ENCODE assay signal across 11 cellular contexts in genomic region chr2:144521702-144522101, GRCh38. TPM values are rescaled to one million over a fixed set of nuclear protein-coding genes. Genes with fewer than 3 reads are reported as not detected.
DNase-seq lines count a peak whose midpoint lies in the region; ATAC-seq and TF ChIP-seq lines count a peak whose summit lies in the region.
"Had no signal": no experiment of that assay in that cellular context is flagged by ENCODE, and none has a peak within 500 bp of the region (broad histone marks: within the 10 kb centered on the region; RNA-seq: fewer than 3 reads in every experiment).

No MANE protein-coding gene starts in this region.

- no peak overlapping the region for H2AFZ ChIP-seq in neural progenitor cell (replicated peaks)

- TF ChIP-seq POLR2A in uterus (IDR thresholded peaks at IDR 0.05), result no peak

- DNase-seq in right cardiac atrium (peak in 1 of 3 donors; percentile 54), Right ventricle myocardium superior (no peak), choroid plexus epithelial cell (ENCODE audit: low read depth) (no peak), neural progenitor cell (ENCODE audit: low spot score) (no peak), uterus (no peak)
- DNase-seq in activated T-cell treated with anti-CD3 and anti-CD28 coated beads, Interleukin-2, amount 50 U/mL, for 4 hours, result no peak
- DNase-seq: activated CD4-positive, alpha-beta memory T cell treated with anti-CD3 and anti-CD28 coated beads, Interleukin-2, amount 10 ng/mL, durations not matched to agents 7 days and 5 days; activated naive CD4-positive, alpha-beta T cell treated with anti-CD3 and anti-CD28 coated beads, Interleukin-2, amount 10 ng/mL, durations not matched to agents 7 days and 5 days; GDM1 had no signal

- no peaks in the 10 kb centered on the region for H4K20me1 ChIP-seq in neural progenitor cell (ENCODE audit: low read depth)

- H3K4me1 ChIP-seq in right cardiac atrium (ENCODE audit: control insufficient read depth, insufficient read depth, low read length), result no peaks in the 10 kb centered on the region
- peaks cover 33% of the 10 kb centered on the region for H3K4me1 ChIP-seq in neural progenitor cell
- H3K4me1 ChIP-seq in uterus, result no peaks in the 10 kb centered on the region

- H3K4me1 Mint-ChIP-seq in neural progenitor cell, result peaks cover 46% of the 10 kb centered on the region
- peaks cover 24% of the 10 kb centered on the region for H3K4me1 Mint-ChIP-seq in activated T-cell treated with anti-CD3 and anti-CD28 coated beads, Interleukin-2, amount 50 U/mL, for 4 hours (ENCODE audit: low read depth)

- H3K9me3 ChIP-seq in right cardiac atrium (ENCODE audit: control insufficient read depth, low read length) (no peaks in the 10 kb centered on the region), neural progenitor cell (ENCODE audit: low read depth) (no peaks in the 10 kb centered on the region), uterus (no peaks in the 10 kb centered on the region)

- H3K9me3 Mint-ChIP-seq in neural progenitor cell, result peaks cover 2% of the 10 kb centered on the region
- H3K9me3 Mint-ChIP-seq in activated T-cell treated with anti-CD3 and anti-CD28 coated beads, Interleukin-2, amount 50 U/mL, for 4 hours, result no peaks in the 10 kb centered on the region
- H3K9me3 Mint-ChIP-seq: activated CD4-positive, alpha-beta memory T cell treated with anti-CD3 and anti-CD28 coated beads, Interleukin-2, amount 10 ng/mL, durations not matched to agents 7 days and 5 days; activated naive CD4-positive, alpha-beta T cell treated with anti-CD3 and anti-CD28 coated beads, Interleukin-2, amount 10 ng/mL, durations not matched to agents 7 days and 5 days had no signal

- H3K4me3 ChIP-seq in right cardiac atrium (ENCODE audit: low read length) (peak overlapping the region; percentile 98), choroid plexus epithelial cell (ENCODE audit: low read depth, low read length) (peak overlapping the region; percentile 37), neural progenitor cell (no peak overlapping the region), uterus (peak overlapping the region in 1 of 2 donors; percentile 74)

- no peaks in the 10 kb centered on the region for H3K27me3 ChIP-seq in right cardiac atrium (ENCODE audit: control insufficient read depth, insufficient read depth)
- no peaks in the 10 kb centered on the region for H3K27me3 ChIP-seq in neural progenitor cell
- H3K27me3 ChIP-seq in uterus, result peaks cover 0 to 29% of the 10 kb centered on the region in 2 donors

- 13% methylated on average over 4 of the region's 4 CpGs for WGBS in right cardiac atrium

- intact Hi-C loops in right cardiac atrium (cut with DNase I), result loop anchor here in 3 of 4 donors (5.0 to 10.0 kb wide), 2 partner anchors 189 to 1233 kb away; a partner anchor contains a TSS
- intact Hi-C loops in Right ventricle myocardium superior (cut with DNase I), result no loop called here
- intact Hi-C loops in uterus (cut with DNase I; ENCODE audit: low total_unique reads), result no loop called here

- H3K9ac ChIP-seq in neural progenitor cell, result no peak overlapping the region

- ATAC-seq in right cardiac atrium (no peak), Right ventricle myocardium superior (ENCODE audit: poor library complexity) (no peak), GM18870 (IDR thresholded peaks at IDR 0.05; ENCODE audit: unreplicated experiment) (no peak), HG02870 (IDR thresholded peaks at IDR 0.05; ENCODE audit: unreplicated experiment) (no peak)
- ATAC-seq in activated T-cell treated with anti-CD3 and anti-CD28 coated beads, Interleukin-2, amount 50 U/mL, for 4 hours, result no peak

- H3K4me2 ChIP-seq in neural progenitor cell, result peak overlapping the region; percentile 96

- H3K4me3 Mint-ChIP-seq in neural progenitor cell, result peak overlapping the region; percentile 70
- H3K4me3 Mint-ChIP-seq in activated T-cell treated with anti-CD3 and anti-CD28 coated beads, Interleukin-2, amount 50 U/mL, for 4 hours, result no peak overlapping the region
- H3K4me3 Mint-ChIP-seq: activated naive CD4-positive, alpha-beta T cell treated with anti-CD3 and anti-CD28 coated beads, Interleukin-2, amount 10 ng/mL, durations not matched to agents 7 days and 5 days had no signal

- peaks cover 2% of the 10 kb centered on the region for H3K36me3 Mint-ChIP-seq in neural progenitor cell
- peaks cover 2% of the 10 kb centered on the region for H3K36me3 Mint-ChIP-seq in activated T-cell treated with anti-CD3 and anti-CD28 coated beads, Interleukin-2, amount 50 U/mL, for 4 hours (ENCODE audit: insufficient read depth)

- H3K27ac ChIP-seq in right cardiac atrium (ENCODE audit: low read length) (no peak overlapping the region), neural progenitor cell (no peak overlapping the region), uterus (peak overlapping the region; percentile 95 to 97)

- H3F3A ChIP-seq in neural progenitor cell (ENCODE audit: low read depth), result peaks cover 63% of the 10 kb centered on the region

- no peaks in the 10 kb centered on the region for H3K27me3 Mint-ChIP-seq in neural progenitor cell (ENCODE audit: insufficient read depth, low read depth)
- peaks cover 45% of the 10 kb centered on the region for H3K27me3 Mint-ChIP-seq in activated T-cell treated with anti-CD3 and anti-CD28 coated beads, Interleukin-2, amount 50 U/mL, for 4 hours (ENCODE audit: low read depth)

- no peak overlapping the region for H3K27ac Mint-ChIP-seq in neural progenitor cell
- H3K27ac Mint-ChIP-seq: activated CD4-positive, alpha-beta memory T cell treated with anti-CD3 and anti-CD28 coated beads, Interleukin-2, amount 10 ng/mL, durations not matched to agents 7 days and 5 days; activated naive CD4-positive, alpha-beta T cell treated with anti-CD3 and anti-CD28 coated beads, Interleukin-2, amount 10 ng/mL, durations not matched to agents 7 days and 5 days had no signal

- H3K36me3 ChIP-seq in neural progenitor cell, result no peaks in the 10 kb centered on the region
- H3K36me3 ChIP-seq in uterus, result no peaks in the 10 kb centered on the region

- peaks cover 33% of the 10 kb centered on the region for H3K79me2 ChIP-seq in neural progenitor cell (ENCODE audit: low read depth)

- TF ChIP-seq CTCF in choroid plexus epithelial cell (conservative IDR thresholded peaks at IDR 0.05; ENCODE audit: low read depth, low read length), result no peak
- no peak for TF ChIP-seq CTCF in neural progenitor cell (IDR thresholded peaks at IDR 0.05)
- no peak for TF ChIP-seq CTCF in uterus (IDR thresholded peaks at IDR 0.05)

RNA-seq across cellular contexts. Expression of gene ZEB2, which starts 1.8 kb away (rescaled TPM):
- total RNA-seq in right cardiac atrium, result 100 to 1,000 TPM; 132 to 147 (median 141) TPM
- 40.2 TPM for polyA plus RNA-seq in right cardiac atrium
- total RNA-seq in Right ventricle myocardium superior, result 81.0 TPM
- 72.9 and 106 TPM in 2 replicates for total RNA-seq in neural progenitor cell (ENCODE audit: low replicate concordance)
- 100 to 1,000 TPM in 3 of 4 donors, 10 to 100 TPM in 1; 35.9 to 177 (median 120) TPM for total RNA-seq in uterus
- 10 to 100 TPM; 14.4 to 35.9 (median 25.1) TPM for total RNA-seq in activated T-cell treated with anti-CD3 and anti-CD28 coated beads, Interleukin-2, amount 50 U/mL, for 4 hours

Comparison
In these comparisons a context has a peak if more than half of its experiments do, and no peak if none do; other contexts are left out.
1. intact Hi-C loops: an anchor here in right cardiac atrium (5.0 to 10.0 kb wide); none called in Right ventricle myocardium superior and uterus.
2. H3K27ac ChIP-seq: peak in uterus (2 of 2); none in right cardiac atrium (single experiment) and neural progenitor cell (single experiment).